ENCODE assay signal across 9 cellular contexts in the genomic region with DNA sequence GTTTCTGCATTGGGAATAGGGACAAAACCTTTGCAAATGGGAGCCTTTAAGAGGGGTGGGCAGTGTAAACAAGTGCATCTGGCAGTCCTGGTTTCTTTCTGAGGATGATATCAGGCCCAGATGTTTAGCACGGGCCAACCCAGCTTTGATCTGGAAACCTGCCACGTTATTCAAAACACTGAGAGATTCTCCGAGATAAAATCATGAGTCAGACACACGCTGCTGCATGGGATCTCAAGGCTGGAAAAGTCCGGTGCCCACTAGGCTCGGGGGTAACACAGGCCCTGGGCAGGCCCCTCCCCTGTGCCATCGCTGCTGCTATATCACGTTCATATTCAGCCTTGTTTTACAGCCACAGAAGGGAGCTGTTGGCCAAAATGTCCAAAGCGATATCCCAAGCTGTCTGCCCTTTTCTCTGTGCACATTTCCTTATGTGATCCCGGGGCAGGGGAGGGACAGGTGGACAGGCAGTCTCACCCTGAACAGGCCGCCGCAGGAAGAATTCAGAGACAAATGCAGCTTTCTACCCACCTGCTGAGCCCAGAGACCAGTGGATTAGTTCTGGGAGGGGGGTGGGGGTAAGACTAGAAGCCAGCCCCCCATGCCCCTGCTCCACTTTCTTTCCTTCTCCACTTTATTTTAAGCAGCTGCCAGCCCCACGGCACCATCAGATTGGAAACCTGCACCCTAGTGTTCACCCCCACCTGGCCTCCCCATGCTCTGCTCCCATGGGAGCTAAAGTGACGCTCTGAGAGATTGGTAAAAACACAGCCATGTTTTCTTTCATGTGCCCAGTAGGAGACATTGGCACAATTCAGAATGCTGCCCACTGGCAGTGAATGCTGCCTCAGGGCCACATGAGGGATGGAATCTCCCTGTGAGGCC.
A peak's percentile ranks its signal among the peaks of the same experiment; 100 is the strongest.
DNase-seq lines count a peak whose midpoint lies in the region; ATAC-seq and TF ChIP-seq lines count a peak whose summit lies in the region.
"Had no signal": no experiment of that assay in that cellular context is flagged by ENCODE, and none has a peak within 500 bp of the region (broad histone marks: within the 10 kb centered on the region; RNA-seq: fewer than 3 reads in every experiment).

No MANE protein-coding gene starts in this region.

- no peak for TF ChIP-seq EP300 in suprapubic skin (IDR thresholded peaks at IDR 0.05)

- intact Hi-C loops in ascending aorta (cut with DNase I) = no loop called here

- peak in 72 of 76 experiments; percentile 8 to 94 (median 76) for DNase-seq in HUDEP-2 (lab: John Stamatoyannopoulos, UW; ENCODE audit: unreplicated experiment in 76 of 76)
- DNase-seq in ascending aorta (ENCODE audit: low spot score in 2 of 2) = peak in 1 of 2 donors; percentile 79
- DNase-seq in right atrium auricular region (ENCODE audit: low spot score) = peak; percentile 62
- DNase-seq in suprapubic skin (ENCODE audit: low spot score in 2 of 2) = no peak
- DNase-seq: activated T-cell treated with anti-CD3 and anti-CD28 coated beads, Interleukin-2, amount 50 U/mL, for 1 hour had no signal

- H3K4me1 ChIP-seq in ascending aorta (peaks cover 11 to 21% of the 10 kb centered on the region in 2 donors), right atrium auricular region (peaks cover 0 to 43% of the 10 kb centered on the region in 2 donors), suprapubic skin (peaks cover 28% of the 10 kb centered on the region)

- H3K36me3 ChIP-seq in ascending aorta = peaks cover 36 to 47% of the 10 kb centered on the region in 2 donors
- peaks cover 46% of the 10 kb centered on the region for H3K36me3 ChIP-seq in right atrium auricular region
- no peaks in the 10 kb centered on the region for H3K36me3 ChIP-seq in suprapubic skin

- H3K9me3 ChIP-seq in ascending aorta = no peaks in the 10 kb centered on the region
- H3K9me3 ChIP-seq in right atrium auricular region = no peaks in the 10 kb centered on the region
- no peaks in the 10 kb centered on the region for H3K9me3 ChIP-seq in suprapubic skin

- ATAC-seq in GM21723 (IDR thresholded peaks at IDR 0.05; ENCODE audit: unreplicated experiment) = no peak
- ATAC-seq in HG03108 (IDR thresholded peaks at IDR 0.05; ENCODE audit: unreplicated experiment) = no peak
- no peak for ATAC-seq in HG03175 (IDR thresholded peaks at IDR 0.05; ENCODE audit: unreplicated experiment)

- TF ChIP-seq CTCF in ascending aorta (IDR thresholded peaks at IDR 0.05) = no peak
- no peak for TF ChIP-seq CTCF in right atrium auricular region (IDR thresholded peaks at IDR 0.05)
- no peak for TF ChIP-seq CTCF in suprapubic skin (IDR thresholded peaks at IDR 0.05)

- H3K27ac ChIP-seq in ascending aorta (peak overlapping the region; percentile 74 to 78), right atrium auricular region (peak overlapping the region; percentile 76 to 83), temporal lobe (ENCODE audit: low read depth, low read length) (peak overlapping the region; percentile 94), suprapubic skin (no peak overlapping the region)

- TF ChIP-seq POLR2A in suprapubic skin (IDR thresholded peaks at IDR 0.05) = no peak

- 25% methylated on average over 14 of the region's 14 CpGs for WGBS in suprapubic skin

- H3K27me3 ChIP-seq in ascending aorta (no peaks in the 10 kb centered on the region), right atrium auricular region (no peaks in the 10 kb centered on the region), suprapubic skin (no peaks in the 10 kb centered on the region)

- no peak overlapping the region for H3K4me3 ChIP-seq in ascending aorta
- no peak overlapping the region for H3K4me3 ChIP-seq in right atrium auricular region
- H3K4me3 ChIP-seq in suprapubic skin = no peak overlapping the region

Comparison
In these comparisons a context has a peak if more than half of its experiments do, and no peak if none do; other contexts are left out.
1. DNase-seq: peak in HUDEP-2 (72 of 76) and right atrium auricular region (single experiment); none in suprapubic skin (0 of 2).